In genomic region chrX:28039258-28039657, GRCh38 we compare ENCODE assay signal across 43 cellular contexts. TPM values are rescaled to one million over a fixed set of nuclear protein-coding genes. Genes with fewer than 3 reads are reported as not detected.
"Had no signal": no experiment of that assay in that cellular context is flagged by ENCODE, and none has a peak within 500 bp of the region (broad histone marks: within the 10 kb centered on the region; RNA-seq: fewer than 3 reads in every experiment).

No MANE protein-coding gene starts in this region.

- H3K27ac ChIP-seq: adrenal gland, ascending aorta, body of pancreas, brain microvascular endothelial cell, breast epithelium, cardiac muscle cell had no signal

- H3K27me3 Mint-ChIP-seq: activated naive CD4-positive, alpha-beta T cell treated with anti-CD3 and anti-CD28 coated beads, Interleukin-2, amount 10 ng/mL, durations not matched to agents 7 days and 5 days; activated naive CD4-positive, alpha-beta T cell treated with anti-CD3 and anti-CD28 coated beads, Interleukin-2, amount 50 U/mL, for 24 hours; activated naive CD8-positive, alpha-beta T cell; activated naive CD8-positive, alpha-beta T cell treated with anti-CD3 and anti-CD28 coated beads for 36 hours; activated naive CD8-positive, alpha-beta T cell treated with anti-CD3 and anti-CD28 coated beads, Interleukin-2, amount 10 ng/mL, durations not matched to agents 7 days and 5 days; activated naive CD8-positive, alpha-beta T cell treated with anti-CD3 and anti-CD28 coated beads, Interleukin-2, amount 50 U/mL, for 24 hours; activated T-cell treated with anti-CD3 and anti-CD28 coated beads, Interleukin-2, amount 50 U/mL, for 24 hours; activated T-helper 17 cell treated with anti-CD3 and anti-CD28 coated beads, Interleukin-2, amount 50 U/mL, for 72 hours; central memory CD8-positive, alpha-beta T cell had no signal

- H3K9me3 ChIP-seq: adrenal gland, ascending aorta, body of pancreas had no signal

- H3K36me3 ChIP-seq: adrenal gland, ascending aorta, brain microvascular endothelial cell, breast epithelium, cardiac muscle cell had no signal

- H3K9me3 Mint-ChIP-seq: activated naive CD4-positive, alpha-beta T cell treated with anti-CD3 and anti-CD28 coated beads for 36 hours; activated naive CD4-positive, alpha-beta T cell treated with anti-CD3 and anti-CD28 coated beads, Interleukin-2, amount 50 U/mL, for 24 hours had no signal

- H3K4me1 Mint-ChIP-seq: activated naive CD4-positive, alpha-beta T cell treated with anti-CD3 and anti-CD28 coated beads, Interleukin-2, amount 10 ng/mL, durations not matched to agents 7 days and 5 days; activated naive CD4-positive, alpha-beta T cell treated with anti-CD3 and anti-CD28 coated beads, Interleukin-2, amount 50 U/mL, for 24 hours; activated naive CD8-positive, alpha-beta T cell treated with anti-CD3 and anti-CD28 coated beads for 36 hours; activated naive CD8-positive, alpha-beta T cell treated with anti-CD3 and anti-CD28 coated beads, Interleukin-2, amount 10 ng/mL, durations not matched to agents 7 days and 5 days; activated naive CD8-positive, alpha-beta T cell treated with anti-CD3 and anti-CD28 coated beads, Interleukin-2, amount 50 U/mL, for 24 hours; activated T-helper 17 cell treated with anti-CD3 and anti-CD28 coated beads, Interleukin-2, amount 50 U/mL, for 72 hours; brain; central memory CD8-positive, alpha-beta T cell had no signal

- H3K36me3 Mint-ChIP-seq: activated naive CD4-positive, alpha-beta T cell treated with anti-CD3 and anti-CD28 coated beads, Interleukin-2, amount 10 ng/mL, durations not matched to agents 7 days and 5 days; activated naive CD4-positive, alpha-beta T cell treated with anti-CD3 and anti-CD28 coated beads, Interleukin-2, amount 50 U/mL, for 24 hours; activated naive CD8-positive, alpha-beta T cell; activated naive CD8-positive, alpha-beta T cell treated with anti-CD3 and anti-CD28 coated beads for 36 hours; activated naive CD8-positive, alpha-beta T cell treated with anti-CD3 and anti-CD28 coated beads, Interleukin-2, amount 10 ng/mL, durations not matched to agents 7 days and 5 days; brain had no signal

- H3K27ac Mint-ChIP-seq: activated naive CD4-positive, alpha-beta T cell treated with anti-CD3 and anti-CD28 coated beads for 36 hours; activated naive CD4-positive, alpha-beta T cell treated with anti-CD3 and anti-CD28 coated beads, Interleukin-2, amount 10 ng/mL, durations not matched to agents 7 days and 5 days; activated naive CD4-positive, alpha-beta T cell treated with anti-CD3 and anti-CD28 coated beads, Interleukin-2, amount 50 U/mL, for 24 hours; activated naive CD4-positive, alpha-beta T cell treated with anti-CD3 and anti-CD28 coated beads, Interleukin-2, amount 50 U/mL, for 72 hours; activated naive CD8-positive, alpha-beta T cell; activated naive CD8-positive, alpha-beta T cell treated with anti-CD3 and anti-CD28 coated beads for 36 hours; activated naive CD8-positive, alpha-beta T cell treated with anti-CD3 and anti-CD28 coated beads, Interleukin-2, amount 10 ng/mL, durations not matched to agents 7 days and 5 days; activated naive CD8-positive, alpha-beta T cell treated with anti-CD3 and anti-CD28 coated beads, Interleukin-2, amount 50 U/mL, for 24 hours; activated T-cell treated with anti-CD3 and anti-CD28 coated beads, Interleukin-2, amount 50 U/mL, for 24 hours; activated T-cell treated with anti-CD3 and anti-CD28 coated beads, Interleukin-2, amount 50 U/mL, for 72 hours; activated T-helper 1 cell treated with anti-CD3 and anti-CD28 coated beads, Interleukin-12 subunit alpha, Interleukin-12 subunit beta, Interleukin-2, Interleukin-4 antibody, amounts not matched to agents 30 ng/mL and 10 ng/mL and 1 ng/mL, durations not matched to agents 14 hours and 24 hours and 36 hours; activated T-helper 17 cell treated with anti-CD3 and anti-CD28 coated beads, Interleukin-2, amount 50 U/mL, for 72 hours; activated T-helper 2 cell treated with anti-CD3 and anti-CD28 coated beads, Interferon-gamma antibody, Interleukin-2, Interleukin-4, amounts not matched to agents 10 μg/mL and 5 μg/mL and 100 μg/mL, durations not matched to agents 14 hours and 24 hours and 36 hours; brain had no signal

- DNase-seq: activated effector memory CD4-positive, alpha-beta T cell treated with anti-CD3 and anti-CD28 coated beads, Interleukin-2, amount 50 U/mL, for 16 hours; activated effector memory CD4-positive, alpha-beta T cell treated with Interleukin-2 at 50 U/mL for 16 hours; activated gamma-delta T cell; activated gamma-delta T cell treated with Interleukin-2 at 50 U/mL for 16 hours; activated naive CD4-positive, alpha-beta T cell; activated naive CD4-positive, alpha-beta T cell treated with anti-CD3 and anti-CD28 coated beads for 36 hours; activated naive CD4-positive, alpha-beta T cell treated with anti-CD3 and anti-CD28 coated beads, Interleukin-2, amount 10 ng/mL, durations not matched to agents 7 days and 5 days; activated naive CD4-positive, alpha-beta T cell treated with anti-CD3 and anti-CD28 coated beads, Interleukin-2, amount 50 U/mL, for 16 hours; activated naive CD4-positive, alpha-beta T cell treated with Interleukin-2 at 50 U/mL for 16 hours; activated naive CD8-positive, alpha-beta T cell treated with anti-CD3 and anti-CD28 coated beads for 36 hours; activated naive CD8-positive, alpha-beta T cell treated with anti-CD3 and anti-CD28 coated beads, Interleukin-2, amount 10 ng/mL, durations not matched to agents 7 days and 5 days; activated naive CD8-positive, alpha-beta T cell treated with anti-CD3 and anti-CD28 coated beads, Interleukin-2, amount 50 U/mL, for 24 hours; activated T-cell treated with anti-CD3 and anti-CD28 coated beads for 4 hours; activated T-cell treated with anti-CD3 and anti-CD28 coated beads, Interleukin-2, amount 50 U/mL, for 1 hour; activated T-cell treated with anti-CD3 and anti-CD28 coated beads, Interleukin-2, amount 50 U/mL, for 24 hours; activated T-cell treated with anti-CD3 and anti-CD28 coated beads, Interleukin-2, amount 50 U/mL, for 4 hours; activated T-cell treated with anti-CD3 and anti-CD28 coated beads, Interleukin-2, amount 50 U/mL, for 48 hours; activated T-cell treated with anti-CD3 and anti-CD28 coated beads, Interleukin-2, amount 50 U/mL, for 72 hours; adrenal gland; amniotic stem cell; amygdala; anterior cingulate cortex; aorta; body of pancreas; brain microvascular endothelial cell; caudate nucleus; central memory CD4-positive, alpha-beta T cell; cerebellar nuclear complex had no signal

- H3K4me3 ChIP-seq: adrenal gland, ascending aorta, body of pancreas, breast epithelium, cardiac muscle cell had no signal

- H3K4me1 ChIP-seq: adrenal gland, ascending aorta, body of pancreas, breast epithelium had no signal

- ATAC-seq: activated naive CD4-positive, alpha-beta T cell treated with anti-CD3 and anti-CD28 coated beads, Interleukin-2, amount 50 U/mL, for 72 hours; activated naive CD8-positive, alpha-beta T cell treated with anti-CD3 and anti-CD28 coated beads, Interleukin-2, amount 50 U/mL, for 24 hours; activated T-cell treated with anti-CD3 and anti-CD28 coated beads, Interleukin-2, amount 50 U/mL, for 4 hours; activated T-cell treated with anti-CD3 and anti-CD28 coated beads, Interleukin-2, amount 50 U/mL, for 72 hours; activated T-helper 17 cell treated with anti-CD3 and anti-CD28 coated beads, Interleukin-2, amount 50 U/mL, for 72 hours; body of pancreas had no signal

- H3K27me3 ChIP-seq: adrenal gland, ascending aorta, body of pancreas, brain microvascular endothelial cell, cardiac muscle cell had no signal

- H3K4me3 Mint-ChIP-seq: activated naive CD4-positive, alpha-beta T cell treated with anti-CD3 and anti-CD28 coated beads for 36 hours; activated naive CD4-positive, alpha-beta T cell treated with anti-CD3 and anti-CD28 coated beads, Interleukin-2, amount 10 ng/mL, durations not matched to agents 7 days and 5 days; activated naive CD4-positive, alpha-beta T cell treated with anti-CD3 and anti-CD28 coated beads, Interleukin-2, amount 50 U/mL, for 24 hours; activated naive CD8-positive, alpha-beta T cell; activated naive CD8-positive, alpha-beta T cell treated with anti-CD3 and anti-CD28 coated beads for 36 hours; activated naive CD8-positive, alpha-beta T cell treated with anti-CD3 and anti-CD28 coated beads, Interleukin-2, amount 10 ng/mL, durations not matched to agents 7 days and 5 days; activated naive CD8-positive, alpha-beta T cell treated with anti-CD3 and anti-CD28 coated beads, Interleukin-2, amount 50 U/mL, for 24 hours; activated T-cell treated with anti-CD3 and anti-CD28 coated beads, Interleukin-2, amount 50 U/mL, for 24 hours; activated T-cell treated with anti-CD3 and anti-CD28 coated beads, Interleukin-2, amount 50 U/mL, for 4 hours; activated T-cell treated with anti-CD3 and anti-CD28 coated beads, Interleukin-2, amount 50 U/mL, for 72 hours; activated T-helper 1 cell treated with anti-CD3 and anti-CD28 coated beads, Interleukin-12 subunit alpha, Interleukin-12 subunit beta, Interleukin-2, Interleukin-4 antibody, amounts not matched to agents 30 ng/mL and 10 ng/mL and 1 ng/mL, durations not matched to agents 14 hours and 24 hours and 36 hours; activated T-helper 17 cell treated with anti-CD3 and anti-CD28 coated beads, Interleukin-2, amount 50 U/mL, for 72 hours; brain; central memory CD8-positive, alpha-beta T cell had no signal

RNA-seq across cellular contexts. Expression of gene DCAF8L1, which starts 58.0 kb away (rescaled TPM):
- total RNA-seq: activated naive CD4-positive, alpha-beta T cell treated with anti-CD3 and anti-CD28 coated beads for 36 hours; activated naive CD4-positive, alpha-beta T cell treated with anti-CD3 and anti-CD28 coated beads, Interleukin-2, amount 50 U/mL, for 72 hours; activated naive CD8-positive, alpha-beta T cell treated with anti-CD3 and anti-CD28 coated beads for 36 hours; activated naive CD8-positive, alpha-beta T cell treated with anti-CD3 and anti-CD28 coated beads, Interleukin-2, amount 10 ng/mL, durations not matched to agents 7 days and 5 days; activated T-cell treated with anti-CD3 and anti-CD28 coated beads, Interleukin-2, amount 50 U/mL, for 4 hours; activated T-cell treated with anti-CD3 and anti-CD28 coated beads, Interleukin-2, amount 50 U/mL, for 72 hours; activated T-helper 1 cell treated with anti-CD3 and anti-CD28 coated beads, Interleukin-12 subunit alpha, Interleukin-12 subunit beta, Interleukin-2, Interleukin-4 antibody, amounts not matched to agents 30 ng/mL and 10 ng/mL and 1 ng/mL, durations not matched to agents 14 hours and 24 hours and 36 hours; activated T-helper 17 cell treated with anti-CD3 and anti-CD28 coated beads, Interleukin-2, amount 50 U/mL, for 72 hours; activated T-helper 2 cell treated with anti-CD3 and anti-CD28 coated beads, Interferon-gamma antibody, Interleukin-2, Interleukin-4, amounts not matched to agents 10 μg/mL and 5 μg/mL and 100 μg/mL, durations not matched to agents 14 hours and 24 hours and 36 hours; adrenal gland; aorta; ascending aorta; astrocyte; body of pancreas; breast epithelium; bronchial epithelial cell; cardiac muscle cell; cardiac septum had no signal
- polyA plus RNA-seq: adipose tissue, adrenal gland, aorta, cardiac muscle cell had no signal
